ENCODE assay signal across 1 cellular context in the genomic region with DNA sequence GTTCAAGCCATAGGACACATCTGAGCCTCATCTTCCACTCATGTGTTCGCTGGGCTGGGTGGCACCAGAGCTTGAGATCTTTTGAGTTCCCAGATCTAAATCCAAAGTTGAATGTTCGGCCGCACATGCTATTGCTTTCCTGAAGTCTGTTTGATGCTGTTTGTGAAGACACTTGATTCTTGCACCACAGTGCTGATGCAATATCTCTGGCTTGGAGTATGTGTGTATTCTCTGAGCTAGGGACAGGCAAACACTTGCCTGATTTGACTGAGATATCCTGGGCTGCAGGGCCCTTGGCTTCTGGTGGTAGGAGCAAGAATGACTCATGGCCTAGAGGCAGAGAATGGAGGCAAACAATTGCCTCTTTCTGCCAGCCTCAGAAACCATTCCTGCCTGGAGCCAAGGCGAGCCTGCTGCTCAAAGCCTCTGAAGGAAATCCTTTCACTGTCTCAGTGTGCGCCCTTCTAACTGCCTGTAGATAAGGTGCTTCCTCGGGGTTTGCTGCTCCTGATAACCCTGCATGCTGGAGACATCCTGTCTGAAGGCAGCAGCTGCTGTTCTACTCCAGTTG.
A peak's percentile ranks its signal among the peaks of the same experiment; 100 is the strongest.
TF ChIP-seq lines count a peak whose summit lies in the region.

No MANE protein-coding gene starts in this region.

TF ChIP-seq in K562, 482 proteins besides CTCF, POLR2A, EP300 and RAD21 (continued from another document):
- TF ChIP-seq REST (CRISPR knock-in tag; IDR thresholded peaks at IDR 0.05; ENCODE audit: low read depth) (no peak), ARID1B (IDR thresholded peaks at IDR 0.05) (peak; percentile 83), EP400 (IDR thresholded peaks at IDR 0.05) (peak; percentile 59; the same call in 1 of the 2 replicates), ZC3H11A (IDR thresholded peaks at IDR 0.05; ENCODE audit: low read depth, low read length) (no peak), ZMIZ1 (IDR thresholded peaks at IDR 0.05; ENCODE audit: low read depth in 2 of 2, low read length in 2 of 2) (no peak), MECOM (CRISPR knock-in tag; IDR thresholded peaks at IDR 0.05) (peak; percentile 50), KAT2B (IDR thresholded peaks at IDR 0.05; ENCODE audit: low read depth, low read length) (no peak), UBTF (IDR thresholded peaks at IDR 0.05; ENCODE audit: borderline replicate concordance in 1 of 2, low read depth in 2 of 2, low read length in 2 of 2) (peak; percentile 73 to 80; a peak in 2 of 4 replicates), ZHX1 (conservative IDR thresholded peaks at IDR 0.05; ENCODE audit: low read length) (no peak), MIER1 (IDR thresholded peaks at IDR 0.05; ENCODE audit: low read depth) (no peak), ZNF280B (CRISPR knock-in tag; IDR thresholded peaks at IDR 0.05) (no peak), JUND (IDR thresholded peaks at IDR 0.05; ENCODE audit: borderline replicate concordance, low read depth, low read length) (peak; percentile 84; the same call in 1 of the 2 replicates), JUND (tag; IDR thresholded peaks at IDR 0.05; ENCODE audit: borderline replicate concordance, low read depth, low read length) (peak; percentile 85), ELF1 (tag; IDR thresholded peaks at IDR 0.05) (no peak), PHF21A (IDR thresholded peaks at IDR 0.05; ENCODE audit: borderline replicate concordance, low read depth) (no peak)
- TF ChIP-seq, protein P1, sequence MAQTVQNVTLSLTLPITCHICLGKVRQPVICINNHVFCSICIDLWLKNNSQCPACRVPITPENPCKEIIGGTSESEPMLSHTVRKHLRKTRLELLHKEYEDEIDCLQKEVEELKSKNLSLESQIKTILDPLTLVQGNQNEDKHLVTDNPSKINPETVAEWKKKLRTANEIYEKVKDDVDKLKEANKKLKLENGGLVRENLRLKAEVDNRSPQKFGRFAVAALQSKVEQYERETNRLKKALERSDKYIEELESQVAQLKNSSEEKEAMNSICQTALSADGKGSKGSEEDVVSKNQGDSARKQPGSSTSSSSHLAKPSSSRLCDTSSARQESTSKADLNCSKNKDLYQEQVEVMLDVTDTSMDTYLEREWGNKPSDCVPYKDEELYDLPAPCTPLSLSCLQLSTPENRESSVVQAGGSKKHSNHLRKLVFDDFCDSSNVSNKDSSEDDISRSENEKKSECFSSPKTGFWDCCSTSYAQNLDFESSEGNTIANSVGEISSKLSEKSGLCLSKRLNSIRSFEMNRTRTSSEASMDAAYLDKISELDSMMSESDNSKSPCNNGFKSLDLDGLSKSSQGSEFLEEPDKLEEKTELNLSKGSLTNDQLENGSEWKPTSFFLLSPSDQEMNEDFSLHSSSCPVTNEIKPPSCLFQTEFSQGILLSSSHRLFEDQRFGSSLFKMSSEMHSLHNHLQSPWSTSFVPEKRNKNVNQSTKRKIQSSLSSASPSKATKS (CRISPR knock-in tag; IDR thresholded peaks at IDR 0.05), result no peak
- TF ChIP-seq, protein P2, sequence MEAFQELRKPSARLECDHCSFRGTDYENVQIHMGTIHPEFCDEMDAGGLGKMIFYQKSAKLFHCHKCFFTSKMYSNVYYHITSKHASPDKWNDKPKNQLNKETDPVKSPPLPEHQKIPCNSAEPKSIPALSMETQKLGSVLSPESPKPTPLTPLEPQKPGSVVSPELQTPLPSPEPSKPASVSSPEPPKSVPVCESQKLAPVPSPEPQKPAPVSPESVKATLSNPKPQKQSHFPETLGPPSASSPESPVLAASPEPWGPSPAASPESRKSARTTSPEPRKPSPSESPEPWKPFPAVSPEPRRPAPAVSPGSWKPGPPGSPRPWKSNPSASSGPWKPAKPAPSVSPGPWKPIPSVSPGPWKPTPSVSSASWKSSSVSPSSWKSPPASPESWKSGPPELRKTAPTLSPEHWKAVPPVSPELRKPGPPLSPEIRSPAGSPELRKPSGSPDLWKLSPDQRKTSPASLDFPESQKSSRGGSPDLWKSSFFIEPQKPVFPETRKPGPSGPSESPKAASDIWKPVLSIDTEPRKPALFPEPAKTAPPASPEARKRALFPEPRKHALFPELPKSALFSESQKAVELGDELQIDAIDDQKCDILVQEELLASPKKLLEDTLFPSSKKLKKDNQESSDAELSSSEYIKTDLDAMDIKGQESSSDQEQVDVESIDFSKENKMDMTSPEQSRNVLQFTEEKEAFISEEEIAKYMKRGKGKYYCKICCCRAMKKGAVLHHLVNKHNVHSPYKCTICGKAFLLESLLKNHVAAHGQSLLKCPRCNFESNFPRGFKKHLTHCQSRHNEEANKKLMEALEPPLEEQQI (IDR thresholded peaks at IDR 0.05), result no peak
